29 cellular contexts compared by ENCODE assay signal in the genomic region with DNA sequence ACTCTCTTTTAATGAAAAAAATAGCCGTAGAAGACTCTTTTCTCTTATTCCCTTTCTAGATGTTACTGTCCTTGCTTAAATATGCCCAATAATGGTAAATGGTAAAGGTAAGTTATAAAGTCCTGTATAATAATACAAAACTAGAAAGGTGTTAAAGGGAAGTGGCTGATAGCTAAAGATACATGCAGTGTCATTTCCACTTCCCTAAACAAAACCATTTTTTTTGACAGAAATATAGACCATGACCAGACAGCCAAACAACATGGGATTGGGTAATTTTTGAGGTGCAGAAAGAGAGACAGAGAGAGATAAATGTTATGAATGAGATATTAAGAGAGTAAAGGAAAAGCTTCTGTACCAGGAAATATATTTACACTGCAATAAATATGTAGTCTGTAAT.
"Had no signal": no experiment of that assay in that cellular context is flagged by ENCODE, and none has a peak within 500 bp of the region (broad histone marks: within the 10 kb centered on the region; RNA-seq: fewer than 3 reads in every experiment).

No MANE protein-coding gene starts in this region.

- H3K4me3 ChIP-seq: coronary artery, dorsolateral prefrontal cortex, gastrocnemius medialis, heart right ventricle, hepatocyte had no signal

- H3K27me3 ChIP-seq: brain microvascular endothelial cell, dorsolateral prefrontal cortex, gastrocnemius medialis, heart right ventricle, hepatocyte had no signal

- H3K36me3 Mint-ChIP-seq: activated naive CD8-positive, alpha-beta T cell; WTC11 had no signal

- H3K4me3 Mint-ChIP-seq: activated CD4-positive, alpha-beta memory T cell treated with anti-CD3 and anti-CD28 coated beads, Interleukin-2, amount 10 ng/mL, durations not matched to agents 7 days and 5 days; activated CD4-positive, alpha-beta T cell treated with anti-CD3 and anti-CD28 coated beads, Interleukin-2, amount 10 ng/mL, durations not matched to agents 7 days and 5 days; activated naive CD8-positive, alpha-beta T cell; activated T-cell treated with anti-CD3 and anti-CD28 coated beads, Interleukin-2, amount 50 U/mL, for 4 hours; activated T-helper 17 cell treated with anti-CD3 and anti-CD28 coated beads, Interleukin-2, amount 50 U/mL, for 72 hours; central memory CD8-positive, alpha-beta T cell; dendritic cell treated with granulocyte-macrophage colony-stimulating factor and Interleukin-4, amounts not matched to agents 40 ng/mL and 50 ng/mL, for 4 days; endodermal cell; WTC11 had no signal

- DNase-seq: activated CD4-positive, alpha-beta memory T cell treated with anti-CD3 and anti-CD28 coated beads, Interleukin-2, amount 10 ng/mL, durations not matched to agents 7 days and 5 days; activated CD4-positive, alpha-beta T cell treated with anti-CD3 and anti-CD28 coated beads for 1 hour; activated CD4-positive, alpha-beta T cell treated with anti-CD3 and anti-CD28 coated beads for 4 hours; activated CD4-positive, alpha-beta T cell treated with anti-CD3 and anti-CD28 coated beads, Interleukin-2, amount 10 ng/mL, durations not matched to agents 7 days and 5 days; activated CD4-positive, alpha-beta T cell treated with anti-CD3 and anti-CD28 coated beads, Interleukin-2, amount 50 U/mL, for 4 hours; activated CD8-positive, alpha-beta memory T cell treated with anti-CD3 and anti-CD28 coated beads, Interleukin-2, amount 50 U/mL, for 48 hours; activated effector memory CD4-positive, alpha-beta T cell treated with Interleukin-2 at 50 U/mL for 16 hours; activated gamma-delta T cell treated with Interleukin-2 at 50 U/mL for 16 hours; activated naive CD4-positive, alpha-beta T cell treated with anti-CD3 and anti-CD28 coated beads, Interleukin-2, amount 50 U/mL, for 16 hours; activated naive CD4-positive, alpha-beta T cell treated with Interleukin-2 at 50 U/mL for 16 hours; activated T-cell treated with anti-CD3 and anti-CD28 coated beads, Interleukin-2, amount 50 U/mL, for 4 hours; amniotic stem cell; anterior cingulate cortex; brain microvascular endothelial cell; dorsolateral prefrontal cortex; effector memory CD4-positive, alpha-beta T cell; endodermal cell; foreskin fibroblast; gastrocnemius medialis; heart right ventricle had no signal

- H3K27ac Mint-ChIP-seq: activated CD4-positive, alpha-beta memory T cell treated with anti-CD3 and anti-CD28 coated beads, Interleukin-2, amount 10 ng/mL, durations not matched to agents 7 days and 5 days; activated CD4-positive, alpha-beta T cell treated with anti-CD3 and anti-CD28 coated beads, Interleukin-2, amount 10 ng/mL, durations not matched to agents 7 days and 5 days; activated naive CD8-positive, alpha-beta T cell; activated T-helper 17 cell treated with anti-CD3 and anti-CD28 coated beads, Interleukin-2, amount 50 U/mL, for 72 hours; dendritic cell treated with granulocyte-macrophage colony-stimulating factor and Interleukin-4, amounts not matched to agents 40 ng/mL and 50 ng/mL, for 4 days; endodermal cell; WTC11 had no signal

- H3K4me1 ChIP-seq: gastrocnemius medialis, heart right ventricle had no signal

- H3K36me3 ChIP-seq: brain microvascular endothelial cell, gastrocnemius medialis, heart right ventricle had no signal

- H3K9me3 Mint-ChIP-seq: activated CD4-positive, alpha-beta memory T cell treated with anti-CD3 and anti-CD28 coated beads, Interleukin-2, amount 10 ng/mL, durations not matched to agents 7 days and 5 days; activated CD4-positive, alpha-beta T cell treated with anti-CD3 and anti-CD28 coated beads, Interleukin-2, amount 10 ng/mL, durations not matched to agents 7 days and 5 days; dendritic cell treated with granulocyte-macrophage colony-stimulating factor and Interleukin-4, amounts not matched to agents 40 ng/mL and 50 ng/mL, for 4 days; endodermal cell; WTC11 had no signal

- H3K4me1 Mint-ChIP-seq: activated CD4-positive, alpha-beta memory T cell treated with anti-CD3 and anti-CD28 coated beads, Interleukin-2, amount 10 ng/mL, durations not matched to agents 7 days and 5 days; activated CD4-positive, alpha-beta T cell treated with anti-CD3 and anti-CD28 coated beads, Interleukin-2, amount 10 ng/mL, durations not matched to agents 7 days and 5 days; activated T-helper 17 cell treated with anti-CD3 and anti-CD28 coated beads, Interleukin-2, amount 50 U/mL, for 72 hours; central memory CD8-positive, alpha-beta T cell; endodermal cell had no signal

- H3K27ac ChIP-seq: brain microvascular endothelial cell, coronary artery, dorsolateral prefrontal cortex, gastrocnemius medialis, heart right ventricle, hepatocyte, VCaP had no signal

- H2AFZ ChIP-seq: hepatocyte had no signal

- H3K27me3 Mint-ChIP-seq: activated CD4-positive, alpha-beta memory T cell treated with anti-CD3 and anti-CD28 coated beads, Interleukin-2, amount 10 ng/mL, durations not matched to agents 7 days and 5 days; activated CD4-positive, alpha-beta T cell treated with anti-CD3 and anti-CD28 coated beads, Interleukin-2, amount 10 ng/mL, durations not matched to agents 7 days and 5 days; activated naive CD8-positive, alpha-beta T cell; activated T-helper 17 cell treated with anti-CD3 and anti-CD28 coated beads, Interleukin-2, amount 50 U/mL, for 72 hours; central memory CD8-positive, alpha-beta T cell; dendritic cell treated with granulocyte-macrophage colony-stimulating factor and Interleukin-4, amounts not matched to agents 40 ng/mL and 50 ng/mL, for 4 days had no signal

- H3K79me2 ChIP-seq: hepatocyte had no signal

- ATAC-seq: activated T-cell treated with anti-CD3 and anti-CD28 coated beads, Interleukin-2, amount 50 U/mL, for 4 hours; activated T-helper 17 cell treated with anti-CD3 and anti-CD28 coated beads, Interleukin-2, amount 50 U/mL, for 72 hours; esophagus mucosa; gastrocnemius medialis; heart right ventricle; WTC11 had no signal

- H3K4me2 ChIP-seq: hepatocyte had no signal

- H3K9me3 ChIP-seq: gastrocnemius medialis, heart right ventricle had no signal
